Comparison of ENCODE assay signal across 8 cellular contexts in the genomic region with DNA sequence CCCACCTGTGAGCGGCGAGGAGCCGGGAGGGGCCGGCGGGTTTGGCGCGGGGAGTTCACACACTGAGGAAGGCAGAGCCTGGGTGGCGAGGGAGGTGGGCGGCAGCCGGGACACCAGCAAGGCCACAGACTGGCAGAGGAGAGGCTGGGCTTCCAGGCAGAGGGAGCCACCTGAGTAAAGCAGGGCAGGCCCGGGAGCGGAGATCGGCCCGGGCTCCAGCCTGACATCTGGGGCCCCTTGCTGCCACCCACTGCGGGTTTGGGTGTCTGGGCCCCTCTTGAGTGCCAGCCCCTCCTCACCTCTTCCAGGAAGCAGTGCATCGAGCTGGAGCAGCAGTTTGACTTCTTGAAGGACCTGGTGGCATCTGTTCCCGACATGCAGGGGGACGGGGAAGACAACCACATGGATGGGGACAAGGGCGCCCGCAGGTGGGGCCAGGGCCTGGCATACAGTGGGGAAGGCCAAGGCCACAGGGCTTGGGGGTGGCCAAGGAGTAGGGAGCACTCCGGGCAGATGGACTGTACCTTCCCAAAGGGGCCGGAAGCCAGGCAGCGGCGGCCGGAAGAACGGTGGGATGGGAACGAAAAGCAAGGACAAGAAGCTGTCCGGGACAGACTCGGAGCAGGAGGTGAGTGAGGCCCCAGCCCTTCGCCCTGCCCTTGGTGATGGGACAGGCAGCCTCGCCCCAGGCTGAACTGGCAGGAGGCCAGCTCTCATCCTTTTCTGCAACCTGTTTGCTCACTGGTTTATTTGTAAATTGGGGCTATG. TPM values are rescaled to one million over a fixed set of nuclear protein-coding genes. Genes with fewer than 3 reads are reported as not detected.
DNase-seq lines count a peak whose midpoint lies in the region; ATAC-seq and TF ChIP-seq lines count a peak whose summit lies in the region.

No MANE protein-coding gene starts in this region.

- WGBS in endodermal cell (ENCODE audit: insufficient coverage in 1 of 2, insufficient read length in 1 of 2), 2 experiments, result 51 to 75% methylated on average over 17 to 31 of the region's 31 CpGs

- peak overlapping the region; percentile 35 for H2AFZ ChIP-seq in osteoblast (ENCODE audit: low read length)

- H3K27me3 ChIP-seq in endodermal cell (ENCODE audit: control insufficient read depth, insufficient read depth, low read length, poor library complexity, severe bottlenecking), result no peaks in the 10 kb centered on the region
- H3K27me3 ChIP-seq in osteoblast (ENCODE audit: insufficient read depth, low read length), result no peaks in the 10 kb centered on the region

- H3K27ac ChIP-seq in endodermal cell (ENCODE audit: low read depth, low read length) (no peak overlapping the region), osteoblast (ENCODE audit: low read depth, low read length) (peak overlapping the region; percentile 63)

- H3K36me3 Mint-ChIP-seq in endodermal cell (ENCODE audit: low read depth), result peaks cover 19% of the 10 kb centered on the region

- peak overlapping the region; percentile 38 for H3K9ac ChIP-seq in endodermal cell (ENCODE audit: extremely low read depth, low read length, poor library complexity, severe bottlenecking)

- peaks cover 6% of the 10 kb centered on the region for H4K20me1 ChIP-seq in osteoblast (ENCODE audit: insufficient read depth, low read length)

- DNase-seq in NCI-H524 treated with DMSO at 0.1 percent for 48 hours (lab: John Stamatoyannopoulos, UW), result peak; percentile 15
- DNase-seq in endodermal cell, result no peak
- peak; percentile 76 for DNase-seq in osteoblast (ENCODE audit: insufficient read length, low spot score, missing footprints)
- DNase-seq in activated CD8-positive, alpha-beta memory T cell treated with anti-CD3 and anti-CD28 coated beads, Interleukin-2, amount 50 U/mL, for 4 hours, result no peak
- DNase-seq in glomerular visceral epithelial cell (ENCODE audit: extremely low spot score), result no peak
- no peak for DNase-seq in GM19240 (ENCODE audit: insufficient read length, low spot score)
- no peak for DNase-seq in NCI-H345 (lab: John Stamatoyannopoulos, UW)

- H3K79me2 ChIP-seq in osteoblast (ENCODE audit: insufficient read depth, low read length), result peaks cover 66% of the 10 kb centered on the region

- peak; percentile 4 for ATAC-seq in GM19395 (IDR thresholded peaks at IDR 0.05; ENCODE audit: unreplicated experiment)

- no peaks in the 10 kb centered on the region for H3K27me3 Mint-ChIP-seq in endodermal cell (ENCODE audit: insufficient read depth)

- H3K4me1 Mint-ChIP-seq in endodermal cell, result no peaks in the 10 kb centered on the region

- TF ChIP-seq CTCF in endodermal cell (conservative IDR thresholded peaks at IDR 0.05) (no peak), osteoblast (IDR thresholded peaks at IDR 0.05; ENCODE audit: extremely low read depth, low read depth, low read length) (no peak)

- H3K4me3 Mint-ChIP-seq in endodermal cell, result peak overlapping the region; percentile 79

- H3K4me3 ChIP-seq in endodermal cell (ENCODE audit: low read length), result peak overlapping the region; percentile 84
- H3K4me3 ChIP-seq in osteoblast (ENCODE audit: insufficient read depth, low read length), result peak overlapping the region; percentile 92

- peak overlapping the region; percentile 94 for H3K4me2 ChIP-seq in osteoblast (ENCODE audit: insufficient read depth, low read length)

- peaks cover 15% of the 10 kb centered on the region for H3K36me3 ChIP-seq in endodermal cell (ENCODE audit: control insufficient read depth, insufficient read depth, low read length)
- H3K36me3 ChIP-seq in osteoblast (ENCODE audit: insufficient read depth, low read length), result peaks cover 45% of the 10 kb centered on the region

- H3K9me3 ChIP-seq in endodermal cell (ENCODE audit: control insufficient read depth, low read length) (no peaks in the 10 kb centered on the region), osteoblast (ENCODE audit: low read depth, low read length) (no peaks in the 10 kb centered on the region)

- no peaks in the 10 kb centered on the region for H3K9me3 Mint-ChIP-seq in endodermal cell

- peaks cover 7% of the 10 kb centered on the region for H3K4me1 ChIP-seq in endodermal cell (ENCODE audit: control insufficient read depth, insufficient read depth, low read length)
- peaks cover 45% of the 10 kb centered on the region for H3K4me1 ChIP-seq in osteoblast (ENCODE audit: insufficient read depth, low read length)

- peak overlapping the region; percentile 61 for H3K27ac Mint-ChIP-seq in endodermal cell

RNA-seq across cellular contexts. Expression of gene DRAP1, which starts 1.0 kb away (rescaled TPM):
- total RNA-seq in endodermal cell (100 to 1,000 TPM in 1 of 2 donors, 10 to 100 TPM in 1; 83.8 to 103 TPM), osteoblast (170 and 190 TPM in 2 replicates)
- 107 TPM for polyA plus RNA-seq in endodermal cell (2013, experiment 1 of 2)
- polyA plus RNA-seq in endodermal cell (2013, experiment 2 of 2), result 106 TPM

RNA-seq across cellular contexts. Expression of gene C11orf68, which starts 1.4 kb away (rescaled TPM):
- total RNA-seq in endodermal cell (10 to 100 TPM; 26.0 to 29.1 TPM), osteoblast (30.9 and 32.9 TPM in 2 replicates)
- polyA plus RNA-seq in endodermal cell (2013, experiment 1 of 2), result 29.7 TPM
- polyA plus RNA-seq in endodermal cell (2013, experiment 2 of 2), result 26.7 TPM

RNA-seq across cellular contexts. Expression of gene FOSL1, which starts 20.0 kb away (rescaled TPM):
- total RNA-seq in endodermal cell, result 1 to 10 TPM in 1 of 2 donors, not detected in 1; 1.8 TPM
- polyA plus RNA-seq in endodermal cell (2013, experiment 1 of 2), result 3.0 TPM
- polyA plus RNA-seq in endodermal cell (2013, experiment 2 of 2), result 1.9 TPM
- 13.0 and 13.8 TPM in 2 replicates for total RNA-seq in osteoblast

RNA-seq across cellular contexts. Expression of gene TSGA10IP, which starts 25.1 kb away (rescaled TPM):
- total RNA-seq in endodermal cell, result 1 to 10 TPM in 1 of 2 donors, under 1 TPM in 1; 0.97 to 5.6 TPM
- 2.2 TPM for polyA plus RNA-seq in endodermal cell (2013, experiment 1 of 2)
- 1.9 TPM for polyA plus RNA-seq in endodermal cell (2013, experiment 2 of 2)
- total RNA-seq in osteoblast, result not detected in 2 replicates

RNA-seq across cellular contexts. Expression of gene CCDC85B, which starts 29.7 kb away (rescaled TPM):
- total RNA-seq in endodermal cell (10 to 100 TPM; 18.2 to 23.9 TPM), osteoblast (42.4 and 47.0 TPM in 2 replicates)
- 15.8 TPM for polyA plus RNA-seq in endodermal cell (2013, experiment 1 of 2)
- 15.1 TPM for polyA plus RNA-seq in endodermal cell (2013, experiment 2 of 2)

Comparison
In these comparisons a context has a peak if more than half of its experiments do, and no peak if none do; other contexts are left out.
1. DNase-seq: peak in NCI-H524 treated with DMSO at 0.1 percent for 48 hours (single experiment) and osteoblast (single experiment); none in endodermal cell (single experiment), activated CD8-positive, alpha-beta memory T cell treated with anti-CD3 and anti-CD28 coated beads, Interleukin-2, amount 50 U/mL, for 4 hours (single experiment), glomerular visceral epithelial cell (single experiment), GM19240 (single experiment) and NCI-H345 (single experiment).